In the genomic region with DNA sequence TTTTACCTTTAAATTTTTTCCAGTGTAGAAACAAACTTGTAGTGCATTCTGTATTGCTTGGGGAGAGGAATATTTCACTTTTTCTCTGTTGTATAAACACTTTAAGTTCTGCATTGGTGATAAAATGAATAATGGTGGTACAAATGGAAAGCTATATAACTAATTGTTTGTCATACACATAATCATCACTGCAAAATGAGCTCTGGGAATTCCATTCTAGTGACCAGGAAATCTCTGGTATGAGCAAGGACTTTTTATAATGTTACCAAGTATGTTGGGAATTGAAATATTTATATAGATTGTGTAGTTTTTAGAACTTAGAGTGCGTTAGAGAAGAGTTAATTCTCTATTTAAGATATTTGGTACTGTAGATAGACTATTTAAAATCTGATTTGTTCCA, we compare ENCODE assay signal across 22 cellular contexts. TPM values are rescaled to one million over a fixed set of nuclear protein-coding genes. Genes with fewer than 3 reads are reported as not detected.
"Had no signal": no experiment of that assay in that cellular context is flagged by ENCODE, and none has a peak within 500 bp of the region (broad histone marks: within the 10 kb centered on the region; RNA-seq: fewer than 3 reads in every experiment).

No MANE protein-coding gene starts in this region.

- H3K4me1 Mint-ChIP-seq: stimulated activated memory B cell treated with anti-CD40 and anti-IgM and Interleukin-4, amounts not matched to agents 10 μg/mL and 1 μg/mL and 100 μg/mL, for 72 hours had no signal

- H3K9me3 Mint-ChIP-seq: activated T-cell treated with anti-CD3 and anti-CD28 coated beads, Interleukin-2, amount 50 U/mL, for 72 hours; mesothelial cell of epicardium had no signal

- ATAC-seq: activated CD8-positive, alpha-beta T cell treated with anti-CD3 and anti-CD28 coated beads, Interleukin-2, amount 10 ng/mL, durations not matched to agents 7 days and 5 days; activated naive CD4-positive, alpha-beta T cell treated with anti-CD3 and anti-CD28 coated beads, Interleukin-2, amount 50 U/mL, for 72 hours; activated T-cell treated with anti-CD3 and anti-CD28 coated beads, Interleukin-2, amount 50 U/mL, for 72 hours; body of pancreas; left cardiac atrium; sciatic nerve; stimulated activated memory B cell treated with anti-CD40 and anti-IgM and Interleukin-4, amounts not matched to agents 10 μg/mL and 1 μg/mL and 100 μg/mL, for 72 hours; T-helper 17 cell; WTC11 had no signal

- H3K4me3 ChIP-seq: body of pancreas, coronary artery, lung had no signal

- H3K4me3 Mint-ChIP-seq: activated CD8-positive, alpha-beta T cell treated with anti-CD3 and anti-CD28 coated beads, Interleukin-2, amount 10 ng/mL, durations not matched to agents 7 days and 5 days; activated T-cell treated with anti-CD3 and anti-CD28 coated beads, Interleukin-2, amount 50 U/mL, for 72 hours; immature natural killer cell; mesothelial cell of epicardium; stimulated activated memory B cell treated with anti-CD40 and anti-IgM and Interleukin-4, amounts not matched to agents 10 μg/mL and 1 μg/mL and 100 μg/mL, for 72 hours; T-helper 17 cell; WTC11 had no signal

- H3K27ac Mint-ChIP-seq: activated CD8-positive, alpha-beta T cell treated with anti-CD3 and anti-CD28 coated beads, Interleukin-2, amount 10 ng/mL, durations not matched to agents 7 days and 5 days; activated naive CD4-positive, alpha-beta T cell treated with anti-CD3 and anti-CD28 coated beads, Interleukin-2, amount 50 U/mL, for 72 hours; activated T-cell treated with anti-CD3 and anti-CD28 coated beads, Interleukin-2, amount 50 U/mL, for 72 hours; immature natural killer cell; mesothelial cell of epicardium; stimulated activated memory B cell treated with anti-CD40 and anti-IgM and Interleukin-4, amounts not matched to agents 10 μg/mL and 1 μg/mL and 100 μg/mL, for 72 hours; T-helper 17 cell; WTC11 had no signal

- H3K27ac ChIP-seq: body of pancreas, coronary artery had no signal

- H3K36me3 Mint-ChIP-seq: mesothelial cell of epicardium; stimulated activated memory B cell treated with anti-CD40 and anti-IgM and Interleukin-4, amounts not matched to agents 10 μg/mL and 1 μg/mL and 100 μg/mL, for 72 hours; WTC11 had no signal

- H3K9me3 ChIP-seq: body of pancreas had no signal

- DNase-seq: activated CD4-positive, alpha-beta T cell treated with anti-CD3 and anti-CD28 coated beads for 4 hours; activated CD8-positive, alpha-beta memory T cell treated with anti-CD3 and anti-CD28 coated beads, Interleukin-2, amount 50 U/mL, for 4 hours; activated CD8-positive, alpha-beta T cell treated with anti-CD3 and anti-CD28 coated beads, Interleukin-2, amount 10 ng/mL, durations not matched to agents 7 days and 5 days; activated gamma-delta T cell; activated T-cell treated with anti-CD3 and anti-CD28 coated beads, Interleukin-2, amount 50 U/mL, for 72 hours; amniotic stem cell; body of pancreas; central memory CD4-positive, alpha-beta T cell; effector CD4-positive, alpha-beta T cell; head of caudate nucleus; immature natural killer cell; left cardiac atrium; stimulated activated CD4-positive, alpha-beta T cell treated with anti-CD3 and anti-CD28 coated beads, Interleukin-12 subunit alpha, Interleukin-12 subunit beta, amount 100 ng/mL, for 4 hours; T-helper 17 cell had no signal

RNA-seq across cellular contexts. Expression of a gene that starts 5.0 kb away (rescaled TPM):
- total RNA-seq: activated CD8-positive, alpha-beta T cell treated with anti-CD3 and anti-CD28 coated beads, Interleukin-2, amount 10 ng/mL, durations not matched to agents 7 days and 5 days; activated naive CD4-positive, alpha-beta T cell treated with anti-CD3 and anti-CD28 coated beads, Interleukin-2, amount 50 U/mL, for 72 hours; activated T-cell treated with anti-CD3 and anti-CD28 coated beads, Interleukin-2, amount 50 U/mL, for 72 hours; pulmonary artery endothelial cell; T-helper 17 cell had no signal
- polyA plus RNA-seq: immature natural killer cell had no signal
